ENCODE assay signal across 20 cellular contexts in genomic region chr18:75072672-75073371, GRCh38.
DNase-seq lines count a peak whose midpoint lies in the region; ATAC-seq and TF ChIP-seq lines count a peak whose summit lies in the region.
"Had no signal": no experiment of that assay in that cellular context is flagged by ENCODE, and none has a peak within 500 bp of the region (broad histone marks: within the 10 kb centered on the region; RNA-seq: fewer than 3 reads in every experiment).

No MANE protein-coding gene starts in this region.

- H3K27me3 ChIP-seq in Peyer's patch (no peaks in the 10 kb centered on the region), testis (no peaks in the 10 kb centered on the region)

- H3K9me3 ChIP-seq in Peyer's patch (peaks cover 0 to 28% (median 2%) of the 10 kb centered on the region in 4 donors), testis (no peaks in the 10 kb centered on the region)

- 95 to 97% methylated on average over 5 to 21 of the region's 21 CpGs for WGBS in testis, 2 donors

- no peak overlapping the region for H3K27ac ChIP-seq in Peyer's patch
- no peak overlapping the region for H3K27ac ChIP-seq in testis
- H3K27ac ChIP-seq: PC-9 had no signal

- DNase-seq in Right ventricle myocardium inferior (ENCODE audit: missing footprints) = peak; percentile 69
- no peak for DNase-seq in left cardiac atrium
- DNase-seq in Peyer's patch = peak in 2 of 3 donors; percentile 40 to 42
- DNase-seq in mesenteric fat pad (ENCODE audit: low spot score) = peak; percentile 73
- peak; percentile 6 for DNase-seq in testis
- no peak for DNase-seq in mucosa of gallbladder (ENCODE audit: low spot score)
- no peak for DNase-seq in pons (ENCODE audit: low spot score)
- DNase-seq: Calu3; CD4-positive, CD25-positive, alpha-beta regulatory T cell; DMS79 treated with DMSO at 0.1 percent for 48 hours; GDM1; HCEC 1CT; Kasumi-1; MM.1S; NCI-H1105; NCI-H1694; NCI-H2227 treated with DMSO at 0.1 percent for 48 hours; NCI-H524; PC-9 had no signal

- TF ChIP-seq POLR2A in Peyer's patch (IDR thresholded peaks at IDR 0.05) = no peak
- no peak for TF ChIP-seq POLR2A in testis (IDR thresholded peaks at IDR 0.05)

- H3K4me1 ChIP-seq in Peyer's patch (peaks cover 0 to 8% (median 7%) of the 10 kb centered on the region in 4 donors), testis (no peaks in the 10 kb centered on the region)

- ATAC-seq in Right ventricle myocardium inferior = no peak
- no peak for ATAC-seq in left cardiac atrium
- ATAC-seq in GM18868 (IDR thresholded peaks at IDR 0.05; ENCODE audit: unreplicated experiment) = no peak

- H3K36me3 ChIP-seq in Peyer's patch = no peaks in the 10 kb centered on the region
- H3K36me3 ChIP-seq in testis (ENCODE audit: low read depth, missing control alignments) = no peaks in the 10 kb centered on the region

- intact Hi-C loops in Right ventricle myocardium inferior (cut with DNase I) = loop anchor here (5.0 kb wide), 1 partner anchor 99 kb away; no protein-coding TSS in a partner anchor
- intact Hi-C loops in left cardiac atrium (cut with DNase I) = no loop called here
- intact Hi-C loops in testis (cut with DNase I; ENCODE audit: low total_unique reads) = no loop called here

- TF ChIP-seq CTCF in Peyer's patch (IDR thresholded peaks at IDR 0.05) = no peak
- no peak for TF ChIP-seq CTCF in testis (IDR thresholded peaks at IDR 0.05)

- H3K4me3 ChIP-seq in Peyer's patch (no peak overlapping the region), testis (no peak overlapping the region)
- H3K4me3 ChIP-seq: PC-9 had no signal

Comparison
In these comparisons a context has a peak if more than half of its experiments do, and no peak if none do; other contexts are left out.
1. DNase-seq: peak in Right ventricle myocardium inferior (single experiment), Peyer's patch (2 of 3), mesenteric fat pad (single experiment) and testis (single experiment); none in left cardiac atrium (single experiment), mucosa of gallbladder (single experiment) and pons (single experiment).